In the genomic region with DNA sequence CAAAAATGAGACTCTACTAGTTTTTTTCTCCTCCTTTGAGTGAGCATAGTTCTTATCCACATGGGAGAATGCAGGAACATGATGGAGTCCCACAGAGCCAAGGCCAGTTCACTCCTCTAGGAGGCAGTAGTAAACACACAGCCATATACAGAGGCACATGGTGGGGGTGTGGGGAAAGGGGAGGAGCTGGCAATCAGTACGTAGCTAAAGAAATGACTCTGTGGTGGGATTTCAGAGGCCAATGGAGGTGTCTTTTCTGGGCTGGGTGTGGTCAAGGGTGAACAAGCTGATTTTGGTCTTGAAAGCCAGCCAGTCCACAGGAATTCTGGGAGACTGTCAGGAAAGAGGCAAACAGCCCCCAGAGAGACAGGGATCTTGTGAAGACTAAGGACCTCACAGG, we compare ENCODE assay signal across 1 cellular context.
TF ChIP-seq lines count a peak whose summit lies in the region.

No MANE protein-coding gene starts in this region.

TF ChIP-seq in K562, 482 proteins besides CTCF, POLR2A, EP300 and RAD21 (continued from another document and continues in another):
- TF ChIP-seq, protein P1, sequence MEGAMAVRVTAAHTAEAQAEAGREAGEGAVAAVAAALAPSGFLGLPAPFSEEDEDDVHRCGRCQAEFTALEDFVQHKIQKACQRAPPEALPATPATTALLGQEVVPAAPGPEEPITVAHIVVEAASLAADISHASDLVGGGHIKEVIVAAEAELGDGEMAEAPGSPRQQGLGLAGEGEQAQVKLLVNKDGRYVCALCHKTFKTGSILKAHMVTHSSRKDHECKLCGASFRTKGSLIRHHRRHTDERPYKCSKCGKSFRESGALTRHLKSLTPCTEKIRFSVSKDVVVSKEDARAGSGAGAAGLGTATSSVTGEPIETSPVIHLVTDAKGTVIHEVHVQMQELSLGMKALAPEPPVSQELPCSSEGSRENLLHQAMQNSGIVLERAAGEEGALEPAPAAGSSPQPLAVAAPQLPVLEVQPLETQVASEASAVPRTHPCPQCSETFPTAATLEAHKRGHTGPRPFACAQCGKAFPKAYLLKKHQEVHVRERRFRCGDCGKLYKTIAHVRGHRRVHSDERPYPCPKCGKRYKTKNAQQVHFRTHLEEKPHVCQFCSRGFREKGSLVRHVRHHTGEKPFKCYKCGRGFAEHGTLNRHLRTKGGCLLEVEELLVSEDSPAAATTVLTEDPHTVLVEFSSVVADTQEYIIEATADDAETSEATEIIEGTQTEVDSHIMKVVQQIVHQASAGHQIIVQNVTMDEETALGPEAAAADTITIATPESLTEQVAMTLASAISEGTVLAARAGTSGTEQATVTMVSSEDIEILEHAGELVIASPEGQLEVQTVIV (CRISPR knock-in tag; IDR thresholded peaks at IDR 0.05; ENCODE audit: borderline replicate concordance) = no peak
- TF ChIP-seq ZNF263 (CRISPR knock-in tag; IDR thresholded peaks at IDR 0.05; ENCODE audit: borderline replicate concordance) = no peak; the same call in 1 of the 2 replicates
- TF ChIP-seq CBX3 (IDR thresholded peaks at IDR 0.05; ENCODE audit: borderline replicate concordance in 1 of 2, low read length in 2 of 2) = peak in 1 of 2 experiments; percentile 69; a peak in 1 of 3 replicates
- TF ChIP-seq, protein P2, sequence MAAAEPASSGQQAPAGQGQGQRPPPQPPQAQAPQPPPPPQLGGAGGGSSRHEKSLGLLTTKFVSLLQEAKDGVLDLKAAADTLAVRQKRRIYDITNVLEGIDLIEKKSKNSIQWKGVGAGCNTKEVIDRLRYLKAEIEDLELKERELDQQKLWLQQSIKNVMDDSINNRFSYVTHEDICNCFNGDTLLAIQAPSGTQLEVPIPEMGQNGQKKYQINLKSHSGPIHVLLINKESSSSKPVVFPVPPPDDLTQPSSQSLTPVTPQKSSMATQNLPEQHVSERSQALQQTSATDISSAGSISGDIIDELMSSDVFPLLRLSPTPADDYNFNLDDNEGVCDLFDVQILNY (CRISPR knock-in tag; IDR thresholded peaks at IDR 0.05) = no peak
- TF ChIP-seq CEBPG (CRISPR knock-in tag; IDR thresholded peaks at IDR 0.05) = no peak
- no peak for TF ChIP-seq CEBPG (tag; conservative IDR thresholded peaks at IDR 0.05 in 1 of 2, IDR thresholded peaks at IDR 0.05 in 1 of 2)
- no peak for TF ChIP-seq TGIF2 (CRISPR knock-in tag; IDR thresholded peaks at IDR 0.05)
- TF ChIP-seq THRAP3 (IDR thresholded peaks at IDR 0.05; ENCODE audit: borderline replicate concordance) = no peak
- TF ChIP-seq NR2C2 (CRISPR knock-in tag; IDR thresholded peaks at IDR 0.05) = no peak
- TF ChIP-seq NR2C2 (tag; IDR thresholded peaks at IDR 0.05) = no peak
- TF ChIP-seq, protein P3, sequence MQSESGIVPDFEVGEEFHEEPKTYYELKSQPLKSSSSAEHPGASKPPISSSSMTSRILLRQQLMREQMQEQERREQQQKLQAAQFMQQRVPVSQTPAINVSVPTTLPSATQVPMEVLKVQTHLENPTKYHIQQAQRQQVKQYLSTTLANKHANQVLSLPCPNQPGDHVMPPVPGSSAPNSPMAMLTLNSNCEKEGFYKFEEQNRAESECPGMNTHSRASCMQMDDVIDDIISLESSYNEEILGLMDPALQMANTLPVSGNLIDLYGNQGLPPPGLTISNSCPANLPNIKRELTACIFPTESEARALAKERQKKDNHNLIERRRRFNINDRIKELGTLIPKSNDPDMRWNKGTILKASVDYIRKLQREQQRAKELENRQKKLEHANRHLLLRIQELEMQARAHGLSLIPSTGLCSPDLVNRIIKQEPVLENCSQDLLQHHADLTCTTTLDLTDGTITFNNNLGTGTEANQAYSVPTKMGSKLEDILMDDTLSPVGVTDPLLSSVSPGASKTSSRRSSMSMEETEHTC (IDR thresholded peaks at IDR 0.05) = no peak
- TF ChIP-seq SRSF7 (optimal IDR thresholded peaks at IDR 0.05; ENCODE audit: low read depth, low read length) = no peak
- 0 out of 2 replicates have a peak, but pooled peaks have one; percentile 42 for TF ChIP-seq RAD51 (IDR thresholded peaks at IDR 0.05; ENCODE audit: borderline replicate concordance, low read depth)
- TF ChIP-seq JUN (IDR thresholded peaks at IDR 0.05; ENCODE audit: borderline replicate concordance, low read depth, low read length) = 0 out of 2 replicates have a peak, but pooled peaks have one; percentile 34
- no peak for TF ChIP-seq JUN (CRISPR knock-in tag; IDR thresholded peaks at IDR 0.05; ENCODE audit: borderline replicate concordance)
- no peak for TF ChIP-seq CBX2 (IDR thresholded peaks at IDR 0.05; ENCODE audit: insufficient read depth, low read length, poor library complexity, severe bottlenecking)
- TF ChIP-seq ASH1L (IDR thresholded peaks at IDR 0.05; ENCODE audit: borderline replicate concordance, low read depth, partially characterized antibody) = no peak
- TF ChIP-seq ZNF133 (CRISPR knock-in tag; IDR thresholded peaks at IDR 0.05) = no peak
- TF ChIP-seq CEBPB (tag; IDR thresholded peaks at IDR 0.05) = no peak
- TF ChIP-seq, protein P4, sequence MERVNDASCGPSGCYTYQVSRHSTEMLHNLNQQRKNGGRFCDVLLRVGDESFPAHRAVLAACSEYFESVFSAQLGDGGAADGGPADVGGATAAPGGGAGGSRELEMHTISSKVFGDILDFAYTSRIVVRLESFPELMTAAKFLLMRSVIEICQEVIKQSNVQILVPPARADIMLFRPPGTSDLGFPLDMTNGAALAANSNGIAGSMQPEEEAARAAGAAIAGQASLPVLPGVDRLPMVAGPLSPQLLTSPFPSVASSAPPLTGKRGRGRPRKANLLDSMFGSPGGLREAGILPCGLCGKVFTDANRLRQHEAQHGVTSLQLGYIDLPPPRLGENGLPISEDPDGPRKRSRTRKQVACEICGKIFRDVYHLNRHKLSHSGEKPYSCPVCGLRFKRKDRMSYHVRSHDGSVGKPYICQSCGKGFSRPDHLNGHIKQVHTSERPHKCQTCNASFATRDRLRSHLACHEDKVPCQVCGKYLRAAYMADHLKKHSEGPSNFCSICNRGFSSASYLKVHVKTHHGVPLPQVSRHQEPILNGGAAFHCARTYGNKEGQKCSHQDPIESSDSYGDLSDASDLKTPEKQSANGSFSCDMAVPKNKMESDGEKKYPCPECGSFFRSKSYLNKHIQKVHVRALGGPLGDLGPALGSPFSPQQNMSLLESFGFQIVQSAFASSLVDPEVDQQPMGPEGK (CRISPR knock-in tag; IDR thresholded peaks at IDR 0.05; ENCODE audit: borderline replicate concordance) = no peak
- TF ChIP-seq JUND (IDR thresholded peaks at IDR 0.05; ENCODE audit: borderline replicate concordance, low read depth, low read length) = peak; percentile 64; the same call in 1 of the 2 replicates
- no peak; the same call in 2 of the 3 replicates for TF ChIP-seq JUND (tag; IDR thresholded peaks at IDR 0.05; ENCODE audit: borderline replicate concordance, low read depth, low read length)
- TF ChIP-seq CTBP1 (IDR thresholded peaks at IDR 0.05; ENCODE audit: borderline replicate concordance) = 0 out of 2 replicates have a peak, but pooled peaks have one; percentile 17
- TF ChIP-seq CC2D1A (IDR thresholded peaks at IDR 0.05) = 0 out of 2 replicates have a peak, but pooled peaks have one; percentile 22
- no peak for TF ChIP-seq NR2C1 (IDR thresholded peaks at IDR 0.05)
- TF ChIP-seq NR2C1 (tag; IDR thresholded peaks at IDR 0.05) = no peak
- TF ChIP-seq MAZ (CRISPR knock-in tag; conservative IDR thresholded peaks at IDR 0.05 in 1 of 2, IDR thresholded peaks at IDR 0.05 in 1 of 2) = peak in 1 of 2 experiments; percentile 89; a peak in 2 of 4 replicates
- TF ChIP-seq, protein P5, sequence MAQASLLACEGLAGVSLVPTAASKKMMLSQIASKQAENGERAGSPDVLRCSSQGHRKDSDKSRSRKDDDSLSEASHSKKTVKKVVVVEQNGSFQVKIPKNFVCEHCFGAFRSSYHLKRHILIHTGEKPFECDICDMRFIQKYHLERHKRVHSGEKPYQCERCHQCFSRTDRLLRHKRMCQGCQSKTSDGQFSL (CRISPR knock-in tag; IDR thresholded peaks at IDR 0.05) = peak; percentile 88
- TF ChIP-seq, protein P5 (tag; IDR thresholded peaks at IDR 0.05) = no peak; a peak in 1 of 4 replicates
- no peak for TF ChIP-seq NR4A1 (CRISPR knock-in tag; IDR thresholded peaks at IDR 0.05)
- TF ChIP-seq NR4A1 (tag; IDR thresholded peaks at IDR 0.05) = no peak
- TF ChIP-seq, protein P6, sequence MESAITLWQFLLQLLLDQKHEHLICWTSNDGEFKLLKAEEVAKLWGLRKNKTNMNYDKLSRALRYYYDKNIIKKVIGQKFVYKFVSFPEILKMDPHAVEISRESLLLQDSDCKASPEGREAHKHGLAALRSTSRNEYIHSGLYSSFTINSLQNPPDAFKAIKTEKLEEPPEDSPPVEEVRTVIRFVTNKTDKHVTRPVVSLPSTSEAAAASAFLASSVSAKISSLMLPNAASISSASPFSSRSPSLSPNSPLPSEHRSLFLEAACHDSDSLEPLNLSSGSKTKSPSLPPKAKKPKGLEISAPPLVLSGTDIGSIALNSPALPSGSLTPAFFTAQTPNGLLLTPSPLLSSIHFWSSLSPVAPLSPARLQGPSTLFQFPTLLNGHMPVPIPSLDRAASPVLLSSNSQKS (CRISPR knock-in tag; IDR thresholded peaks at IDR 0.05) = no peak
- TF ChIP-seq HDAC1 (IDR thresholded peaks at IDR 0.05) = peak in 1 of 2 experiments; percentile 63; a peak in 1 of 4 replicates
- no peak for TF ChIP-seq MCM7 (IDR thresholded peaks at IDR 0.05)
- TF ChIP-seq NELFE (IDR thresholded peaks at IDR 0.05; ENCODE audit: insufficient read depth, insufficient read length) = no peak
- TF ChIP-seq ZKSCAN1 (IDR thresholded peaks at IDR 0.05; ENCODE audit: low read depth, low read length) = 0 out of 2 replicates have a peak, but pooled peaks have one; percentile 33
- no peak for TF ChIP-seq XRCC3 (IDR thresholded peaks at IDR 0.05)
- no peak for TF ChIP-seq ZFX (CRISPR knock-in tag; IDR thresholded peaks at IDR 0.05)
- TF ChIP-seq, protein P7, sequence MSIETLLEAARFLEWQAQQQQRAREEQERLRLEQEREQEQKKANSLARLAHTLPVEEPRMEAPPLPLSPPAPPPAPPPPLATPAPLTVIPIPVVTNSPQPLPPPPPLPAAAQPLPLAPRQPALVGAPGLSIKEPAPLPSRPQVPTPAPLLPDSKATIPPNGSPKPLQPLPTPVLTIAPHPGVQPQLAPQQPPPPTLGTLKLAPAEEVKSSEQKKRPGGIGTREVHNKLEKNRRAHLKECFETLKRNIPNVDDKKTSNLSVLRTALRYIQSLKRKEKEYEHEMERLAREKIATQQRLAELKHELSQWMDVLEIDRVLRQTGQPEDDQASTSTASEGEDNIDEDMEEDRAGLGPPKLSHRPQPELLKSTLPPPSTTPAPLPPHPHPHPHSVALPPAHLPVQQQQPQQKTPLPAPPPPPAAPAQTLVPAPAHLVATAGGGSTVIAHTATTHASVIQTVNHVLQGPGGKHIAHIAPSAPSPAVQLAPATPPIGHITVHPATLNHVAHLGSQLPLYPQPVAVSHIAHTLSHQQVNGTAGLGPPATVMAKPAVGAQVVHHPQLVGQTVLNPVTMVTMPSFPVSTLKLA (conservative IDR thresholded peaks at IDR 0.05) = peak; percentile 96 to 97
- no peak for TF ChIP-seq SETDB1 (IDR thresholded peaks at IDR 0.05; ENCODE audit: low read length)
- peak; percentile 26 for TF ChIP-seq TBP (optimal IDR thresholded peaks at IDR 0.05; ENCODE audit: low read depth, low read length)
- TF ChIP-seq, protein P8, sequence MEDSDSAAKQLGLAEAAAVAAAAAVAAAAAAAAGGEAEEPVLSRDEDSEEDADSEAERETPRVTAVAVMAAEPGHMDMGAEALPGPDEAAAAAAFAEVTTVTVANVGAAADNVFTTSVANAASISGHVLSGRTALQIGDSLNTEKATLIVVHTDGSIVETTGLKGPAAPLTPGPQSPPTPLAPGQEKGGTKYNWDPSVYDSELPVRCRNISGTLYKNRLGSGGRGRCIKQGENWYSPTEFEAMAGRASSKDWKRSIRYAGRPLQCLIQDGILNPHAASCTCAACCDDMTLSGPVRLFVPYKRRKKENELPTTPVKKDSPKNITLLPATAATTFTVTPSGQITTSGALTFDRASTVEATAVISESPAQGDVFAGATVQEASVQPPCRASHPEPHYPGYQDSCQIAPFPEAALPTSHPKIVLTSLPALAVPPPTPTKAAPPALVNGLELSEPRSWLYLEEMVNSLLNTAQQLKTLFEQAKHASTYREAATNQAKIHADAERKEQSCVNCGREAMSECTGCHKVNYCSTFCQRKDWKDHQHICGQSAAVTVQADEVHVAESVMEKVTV (CRISPR knock-in tag; IDR thresholded peaks at IDR 0.05) = 0 out of 2 replicates have a peak, but pooled peaks have one; percentile 26
- TF ChIP-seq ZNF143 (CRISPR knock-in tag; IDR thresholded peaks at IDR 0.05) = no peak
- peak; percentile 85 for TF ChIP-seq L3MBTL2 (IDR thresholded peaks at IDR 0.05)
- TF ChIP-seq, protein P9, sequence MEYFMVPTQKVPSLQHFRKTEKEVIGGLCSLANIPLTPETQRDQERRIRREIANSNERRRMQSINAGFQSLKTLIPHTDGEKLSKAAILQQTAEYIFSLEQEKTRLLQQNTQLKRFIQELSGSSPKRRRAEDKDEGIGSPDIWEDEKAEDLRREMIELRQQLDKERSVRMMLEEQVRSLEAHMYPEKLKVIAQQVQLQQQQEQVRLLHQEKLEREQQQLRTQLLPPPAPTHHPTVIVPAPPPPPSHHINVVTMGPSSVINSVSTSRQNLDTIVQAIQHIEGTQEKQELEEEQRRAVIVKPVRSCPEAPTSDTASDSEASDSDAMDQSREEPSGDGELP (CRISPR knock-in tag; IDR thresholded peaks at IDR 0.05; ENCODE audit: borderline replicate concordance) = peak; percentile 42; the same call in 1 of the 2 replicates
- TF ChIP-seq DPF2 (IDR thresholded peaks at IDR 0.05) = 0 out of 2 replicates have a peak, but pooled peaks have one; percentile 29
- TF ChIP-seq SRF (CRISPR knock-in tag; IDR thresholded peaks at IDR 0.05) = peak in 1 of 2 experiments; percentile 66; a peak in 1 of 4 replicates
- TF ChIP-seq ZNF282 (CRISPR knock-in tag; IDR thresholded peaks at IDR 0.05) = no peak
- no peak for TF ChIP-seq EZH2 (IDR thresholded peaks at IDR 0.05; ENCODE audit: borderline replicate concordance, low read depth, low read length)
- TF ChIP-seq YY1 (IDR thresholded peaks at IDR 0.05; ENCODE audit: borderline replicate concordance in 1 of 3, control insufficient read depth in 1 of 3, extremely low read depth in 1 of 3, insufficient read depth in 3 of 3, insufficient read length in 1 of 3, insufficient replicate concordance in 2 of 3, low read depth in 1 of 3, low read length in 2 of 3) = peak in 2 of 3 experiments; percentile 40 to 74
- no peak for TF ChIP-seq HDAC6 (IDR thresholded peaks at IDR 0.05; ENCODE audit: low read depth, low read length)
